Comparison of ENCODE assay signal across 22 cellular contexts in the genomic region with DNA sequence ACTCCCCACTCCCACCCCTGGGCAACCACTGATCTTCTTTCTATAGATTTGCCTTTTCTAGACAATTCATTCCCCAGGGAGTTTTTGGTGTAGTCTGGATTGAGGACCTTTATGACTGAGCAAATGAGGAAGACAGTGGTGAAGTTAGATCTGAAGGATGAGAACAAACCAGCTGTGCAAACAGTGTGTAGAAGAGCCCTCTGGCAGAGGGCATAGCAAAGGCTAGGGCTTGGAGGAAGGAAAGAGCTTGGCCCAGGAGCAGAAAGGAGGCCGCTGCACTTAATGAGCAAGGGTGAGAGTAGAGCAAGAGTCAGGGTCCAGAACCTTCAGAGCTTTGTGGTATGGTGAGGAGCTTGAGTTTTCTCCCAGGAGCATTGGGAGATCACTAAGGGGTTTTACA.
"Had no signal": no experiment of that assay in that cellular context is flagged by ENCODE, and none has a peak within 500 bp of the region (broad histone marks: within the 10 kb centered on the region; RNA-seq: fewer than 3 reads in every experiment).

No MANE protein-coding gene starts in this region.

- H3K4me1 Mint-ChIP-seq: activated B cell treated with CpG ODN at 0.5 μM for 24 hours; activated CD4-positive, alpha-beta T cell treated with anti-CD3 and anti-CD28 coated beads, Interleukin-2, amount 10 ng/mL, durations not matched to agents 24 days and 14 days; brain; stimulated activated effector memory CD8-positive, alpha-beta T cell treated with anti-CD3 and anti-CD28 coated beads, Interleukin-12 subunit alpha, Interleukin-12 subunit beta, amount 100 ng/mL, for 72 hours had no signal

- H3K9me3 ChIP-seq: neutrophil, tibial nerve had no signal

- H3K4me1 ChIP-seq: foreskin keratinocyte, left ventricle myocardium inferior, tibial nerve had no signal

- H3K27me3 ChIP-seq: foreskin keratinocyte, neutrophil, tibial nerve had no signal

- H3K9me3 Mint-ChIP-seq: activated CD4-positive, alpha-beta T cell treated with anti-CD3 and anti-CD28 coated beads, Interleukin-2, amount 10 ng/mL, durations not matched to agents 24 days and 14 days; activated T-cell treated with anti-CD3 and anti-CD28 coated beads, Interleukin-2, amount 50 U/mL, for 72 hours had no signal

- DNase-seq: activated B cell treated with CpG ODN at 0.5 μM for 24 hours; activated CD4-positive, alpha-beta T cell treated with anti-CD3 and anti-CD28 coated beads, Interleukin-2, amount 10 ng/mL, durations not matched to agents 24 days and 14 days; activated CD8-positive, alpha-beta memory T cell treated with anti-CD3 and anti-CD28 coated beads, Interleukin-2, amount 50 U/mL, for 4 hours; activated CD8-positive, alpha-beta T cell treated with anti-CD3 and anti-CD28 coated beads, Interleukin-2, amount 10 ng/mL, durations not matched to agents 7 days and 5 days; activated gamma-delta T cell; activated T-cell treated with anti-CD3 and anti-CD28 coated beads, Interleukin-2, amount 50 U/mL, for 72 hours; amniotic stem cell; central memory CD4-positive, alpha-beta T cell; effector CD4-positive, alpha-beta T cell; foreskin keratinocyte; glutamatergic neuron; hypothalamus; kidney; left ventricle myocardium inferior; naive thymus-derived CD4-positive, alpha-beta T cell; retina had no signal

- H3K36me3 ChIP-seq: left ventricle myocardium inferior, neutrophil, tibial nerve had no signal

- H3K36me3 Mint-ChIP-seq: activated naive CD8-positive, alpha-beta T cell; brain; naive thymus-derived CD4-positive, alpha-beta T cell; stimulated activated effector memory CD8-positive, alpha-beta T cell treated with anti-CD3 and anti-CD28 coated beads, Interleukin-12 subunit alpha, Interleukin-12 subunit beta, amount 100 ng/mL, for 72 hours had no signal

- H3K4me3 ChIP-seq: coronary artery, left ventricle myocardium inferior, tibial nerve had no signal

- H3K4me3 Mint-ChIP-seq: activated B cell treated with CpG ODN at 0.5 μM for 24 hours; activated CD4-positive, alpha-beta T cell treated with anti-CD3 and anti-CD28 coated beads, Interleukin-2, amount 10 ng/mL, durations not matched to agents 24 days and 14 days; activated CD8-positive, alpha-beta T cell treated with anti-CD3 and anti-CD28 coated beads, Interleukin-2, amount 10 ng/mL, durations not matched to agents 7 days and 5 days; activated naive CD8-positive, alpha-beta T cell; activated T-cell treated with anti-CD3 and anti-CD28 coated beads, Interleukin-2, amount 50 U/mL, for 72 hours; brain; naive thymus-derived CD4-positive, alpha-beta T cell; stimulated activated effector memory CD8-positive, alpha-beta T cell treated with anti-CD3 and anti-CD28 coated beads, Interleukin-12 subunit alpha, Interleukin-12 subunit beta, amount 100 ng/mL, for 72 hours had no signal

- ATAC-seq: activated CD8-positive, alpha-beta T cell treated with anti-CD3 and anti-CD28 coated beads, Interleukin-2, amount 10 ng/mL, durations not matched to agents 7 days and 5 days; activated T-cell treated with anti-CD3 and anti-CD28 coated beads, Interleukin-2, amount 50 U/mL, for 72 hours; foreskin keratinocyte; naive thymus-derived CD4-positive, alpha-beta T cell; stimulated activated effector memory CD8-positive, alpha-beta T cell treated with anti-CD3 and anti-CD28 coated beads, Interleukin-12 subunit alpha, Interleukin-12 subunit beta, amount 100 ng/mL, for 72 hours had no signal

- H3K27ac ChIP-seq: coronary artery, foreskin keratinocyte, left ventricle myocardium inferior, neutrophil, tibial nerve had no signal

- H3K27ac Mint-ChIP-seq: activated B cell treated with CpG ODN at 0.5 μM for 24 hours; activated CD4-positive, alpha-beta T cell treated with anti-CD3 and anti-CD28 coated beads, Interleukin-2, amount 10 ng/mL, durations not matched to agents 24 days and 14 days; activated CD8-positive, alpha-beta T cell treated with anti-CD3 and anti-CD28 coated beads, Interleukin-2, amount 10 ng/mL, durations not matched to agents 7 days and 5 days; activated naive CD8-positive, alpha-beta T cell; activated T-cell treated with anti-CD3 and anti-CD28 coated beads, Interleukin-2, amount 50 U/mL, for 72 hours; brain; naive thymus-derived CD4-positive, alpha-beta T cell; stimulated activated effector memory CD8-positive, alpha-beta T cell treated with anti-CD3 and anti-CD28 coated beads, Interleukin-12 subunit alpha, Interleukin-12 subunit beta, amount 100 ng/mL, for 72 hours had no signal
